Comparison of ENCODE assay signal across 26 cellular contexts in genomic region chr14:65151329-65152010, GRCh38.
"Had no signal": no experiment of that assay in that cellular context is flagged by ENCODE, and none has a peak within 500 bp of the region (broad histone marks: within the 10 kb centered on the region; RNA-seq: fewer than 3 reads in every experiment).

No MANE protein-coding gene starts in this region.

- DNase-seq: activated CD4-positive, alpha-beta T cell treated with anti-CD3 and anti-CD28 coated beads for 4 hours; activated CD4-positive, alpha-beta T cell treated with anti-CD3 and anti-CD28 coated beads, Interleukin-2, amount 50 U/mL, for 48 hours; activated CD4-positive, CD25-positive, alpha-beta regulatory T cell; activated CD8-positive, alpha-beta memory T cell treated with anti-CD3 and anti-CD28 coated beads, Interleukin-2, amount 50 U/mL, for 48 hours; activated naive CD4-positive, alpha-beta T cell treated with Interleukin-2 at 50 U/mL for 16 hours; activated naive CD8-positive, alpha-beta T cell treated with anti-CD3 and anti-CD28 coated beads for 36 hours; activated T-cell treated with anti-CD3 and anti-CD28 coated beads, Interleukin-2, amount 50 U/mL, for 4 hours; amniotic stem cell; cortex of kidney; endodermal cell; esophagus squamous epithelium; gastrocnemius medialis; hippocampal formation; left ventricle myocardium inferior; mammary epithelial cell; midbrain; pancreas; psoas muscle; stimulated activated CD4-positive, alpha-beta T cell treated with anti-CD3 and anti-CD28 coated beads, Interleukin-12 subunit alpha, Interleukin-12 subunit beta, amount 100 ng/mL, for 4 hours; stimulated activated CD4-positive, alpha-beta T cell treated with anti-CD3 and anti-CD28 coated beads, Interleukin-4, amount 100 ng/mL, for 4 hours; T-helper 9 cell; thyroid gland; uterus had no signal

- H3K27ac ChIP-seq: esophagus squamous epithelium, gastrocnemius medialis, left ventricle myocardium inferior, pancreas, psoas muscle, right atrium auricular region, thyroid gland, uterus had no signal

- H3K4me3 ChIP-seq: esophagus squamous epithelium, gastrocnemius medialis, left ventricle myocardium inferior, pancreas, psoas muscle, right atrium auricular region, thyroid gland, uterus had no signal

- FAIRE-seq: bronchial epithelial cell, pancreas had no signal

- H3K27me3 ChIP-seq: esophagus squamous epithelium, gastrocnemius medialis, pancreas, right atrium auricular region, thyroid gland, uterus had no signal

- ATAC-seq: activated T-cell treated with anti-CD3 and anti-CD28 coated beads, Interleukin-2, amount 50 U/mL, for 4 hours; gastrocnemius medialis; natural killer cell treated with Interleukin-12 subunit alpha and Interleukin-12 subunit beta and Interleukin-15 and Interleukin-18, amount 100 ng/mL, for 72 hours; pancreas; psoas muscle had no signal

- H3K4me1 ChIP-seq: pancreas, uterus had no signal

- H3K9me3 ChIP-seq: esophagus squamous epithelium, gastrocnemius medialis, left ventricle myocardium inferior, pancreas, psoas muscle, right atrium auricular region, thyroid gland, uterus had no signal

- H3K36me3 ChIP-seq: esophagus squamous epithelium, gastrocnemius medialis, left ventricle myocardium inferior, pancreas, right atrium auricular region, thyroid gland, uterus had no signal
